14 cellular contexts compared by ENCODE assay signal in the genomic region with DNA sequence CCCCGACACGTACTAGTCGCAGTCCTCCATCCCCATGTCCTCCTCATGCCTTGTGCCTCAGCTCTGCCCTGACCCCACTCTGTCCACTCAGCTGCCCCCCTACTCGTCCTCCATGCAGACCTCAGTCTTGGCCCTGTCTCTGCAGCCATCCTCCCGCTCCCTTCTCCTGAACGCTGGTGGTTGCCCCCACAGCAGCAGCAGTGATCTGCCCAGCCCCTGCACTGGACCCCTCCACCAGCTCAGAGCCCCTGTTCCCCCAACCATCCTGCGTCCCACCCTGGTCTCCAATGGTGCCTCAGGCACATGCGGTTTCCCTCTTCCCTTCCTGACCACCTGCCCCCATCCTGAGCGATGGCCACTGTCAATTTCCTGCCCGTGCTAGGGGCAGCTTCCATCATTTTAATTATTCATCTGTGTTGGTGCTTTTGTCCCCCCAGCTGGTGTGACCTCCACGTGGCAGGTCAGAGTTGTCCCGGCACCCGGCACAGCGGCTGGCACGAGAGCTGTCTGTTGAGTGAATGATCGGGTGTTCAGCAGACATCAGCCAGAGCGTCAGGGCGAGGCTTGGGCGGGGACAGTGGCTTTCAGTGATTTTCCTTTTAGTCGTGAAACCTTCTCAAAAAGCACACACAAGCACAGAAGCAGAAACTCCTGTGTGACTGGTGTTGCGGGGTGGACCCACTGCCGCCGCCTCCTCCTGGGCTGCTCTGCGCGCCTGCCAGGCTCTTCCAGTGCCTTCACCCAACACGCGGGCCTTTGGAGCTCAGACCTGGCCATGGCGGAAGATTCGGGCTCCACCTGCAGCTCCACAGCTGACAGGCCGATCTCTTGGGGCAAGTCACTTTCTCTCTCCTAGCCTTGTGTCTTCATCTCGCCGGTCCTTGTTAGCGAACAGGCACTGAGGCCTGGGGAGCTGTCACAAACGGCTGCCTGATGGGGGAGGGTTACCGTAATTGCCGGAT. TPM values are rescaled to one million over a fixed set of nuclear protein-coding genes. Genes with fewer than 3 reads are reported as not detected.
DNase-seq lines count a peak whose midpoint lies in the region; ATAC-seq and TF ChIP-seq lines count a peak whose summit lies in the region.
"Had no signal": no experiment of that assay in that cellular context is flagged by ENCODE, and none has a peak within 500 bp of the region (broad histone marks: within the 10 kb centered on the region; RNA-seq: fewer than 3 reads in every experiment).

No MANE protein-coding gene starts in this region.

- intact Hi-C loops in left lung (cut with DNase I): no loop called here
- intact Hi-C loops in spleen (cut with DNase I; ENCODE audit: low total_unique reads): no loop called here

- ATAC-seq in left lung (no peak), gastroesophageal sphincter (no peak), HG03571 (IDR thresholded peaks at IDR 0.05; ENCODE audit: unreplicated experiment) (no peak)
- ATAC-seq: gastrocnemius medialis had no signal

- POLR2A ChIA-PET in HEK293 (lab: Yijun Ruan, JAX): no interaction called here
- POLR2A ChIA-PET in CD8-positive, alpha-beta memory T cell (lab: Charles Lee): no interaction called here

- no peak overlapping the region for H3K27ac Mint-ChIP-seq in CD8-positive, alpha-beta memory T cell

- H3K4me1 Mint-ChIP-seq in CD8-positive, alpha-beta memory T cell: peaks cover 0 to 6% (median 3%) of the 10 kb centered on the region in 3 donors

- H3K9me3 Mint-ChIP-seq in CD8-positive, alpha-beta memory T cell: no peaks in the 10 kb centered on the region

- TF ChIP-seq CTCF in HEK293 (tag by site-specific recombination; IDR thresholded peaks at IDR 0.05) (no peak), left lung (IDR thresholded peaks at IDR 0.05) (no peak), spleen (IDR thresholded peaks at IDR 0.05 in 8 of 11, conservative IDR thresholded peaks at IDR 0.05 in 3 of 11) (no peak), gastroesophageal sphincter (IDR thresholded peaks at IDR 0.05) (no peak)

- no peaks in the 10 kb centered on the region for H3K36me3 Mint-ChIP-seq in CD8-positive, alpha-beta memory T cell

- peaks cover 14 to 16% of the 10 kb centered on the region in 2 donors for H3K27me3 Mint-ChIP-seq in CD8-positive, alpha-beta memory T cell

- WGBS in spleen, 5 donors: 84 to 91% (median 90%) methylated on average over 33 to 36 of the region's 36 CpGs
- 83 to 88% methylated on average over 15 to 29 of the region's 36 CpGs for WGBS in gastroesophageal sphincter (ENCODE audit: low coverage in 1 of 2), 2 donors

- no peak for DNase-seq in caudate nucleus (lab: John Stamatoyannopoulos, UW)
- no peak for DNase-seq in left lung
- no peak for DNase-seq in spleen
- DNase-seq in CD8-positive, alpha-beta memory T cell: no peak
- no peak for DNase-seq in NCI-H82 treated with DMSO at 0.1 percent for 48 hours (lab: John Stamatoyannopoulos, UW; ENCODE audit: unreplicated experiment)
- DNase-seq: activated T-cell treated with anti-CD3 and anti-CD28 coated beads for 4 hours, DMS79 treated with DMSO at 0.1 percent for 48 hours, gastrocnemius medialis, NCI-H2081 had no signal

- TF ChIP-seq POLR2A in spleen (IDR thresholded peaks at IDR 0.05): no peak
- TF ChIP-seq POLR2A in gastroesophageal sphincter (IDR thresholded peaks at IDR 0.05): no peak

- H3K9me3 ChIP-seq in HEK293 (ENCODE audit: control insufficient read depth, insufficient read depth, low read depth, low read length) (no peaks in the 10 kb centered on the region), left lung (no peaks in the 10 kb centered on the region), spleen (no peaks in the 10 kb centered on the region), gastroesophageal sphincter (no peaks in the 10 kb centered on the region)
- H3K9me3 ChIP-seq in CD8-positive, alpha-beta memory T cell (ENCODE audit: low read length): no peaks in the 10 kb centered on the region
- H3K9me3 ChIP-seq: gastrocnemius medialis had no signal

- no peak for TF ChIP-seq EP300 in gastroesophageal sphincter (IDR thresholded peaks at IDR 0.05)

- H3K4me3 ChIP-seq in HEK293 (ENCODE audit: low read depth, low read length) (no peak overlapping the region), left lung (no peak overlapping the region), spleen (no peak overlapping the region), gastroesophageal sphincter (no peak overlapping the region)
- H3K4me3 ChIP-seq in CD8-positive, alpha-beta memory T cell (ENCODE audit: low read length): no peak overlapping the region
- H3K4me3 ChIP-seq: gastrocnemius medialis had no signal

- peaks cover 9% of the 10 kb centered on the region; the same call in 1 of the 2 replicates for H3K4me1 ChIP-seq in HEK293 (ENCODE audit: control insufficient read depth, insufficient read depth, low read length)
- peaks cover 0 to 54% of the 10 kb centered on the region in 2 donors for H3K4me1 ChIP-seq in left lung
- peaks cover 17 to 62% (median 47%) of the 10 kb centered on the region in 6 donors for H3K4me1 ChIP-seq in spleen
- no peaks in the 10 kb centered on the region for H3K4me1 ChIP-seq in CD8-positive, alpha-beta memory T cell (ENCODE audit: insufficient read depth, low read length)
- H3K4me1 ChIP-seq in gastroesophageal sphincter: peaks cover 0 to 47% (median 18%) of the 10 kb centered on the region in 3 donors

- no peaks in the 10 kb centered on the region for H3K27me3 ChIP-seq in left lung
- H3K27me3 ChIP-seq in spleen (replicated peaks in 1 of 7): no peaks in the 10 kb centered on the region
- no peaks in the 10 kb centered on the region for H3K27me3 ChIP-seq in CD8-positive, alpha-beta memory T cell (ENCODE audit: insufficient read depth, low read length, poor library complexity, severe bottlenecking)
- H3K27me3 ChIP-seq in gastroesophageal sphincter: no peaks in the 10 kb centered on the region
- H3K27me3 ChIP-seq: gastrocnemius medialis had no signal

- H3K4me3 Mint-ChIP-seq in CD8-positive, alpha-beta memory T cell: no peak overlapping the region

- H3K27ac ChIP-seq in HEK293 (ENCODE audit: extremely low read depth, low read depth, low read length) (no peak overlapping the region), caudate nucleus (ENCODE audit: low read depth, low read length) (peak overlapping the region; percentile 90), left lung (peak overlapping the region; percentile 84 to 86), spleen (peak overlapping the region in 5 of 8 donors; percentile 7 to 88 (median 81)), gastroesophageal sphincter (peak overlapping the region in 2 of 4 donors; percentile 77 to 80)
- H3K27ac ChIP-seq in CD8-positive, alpha-beta memory T cell (ENCODE audit: low read depth, low read length): no peak overlapping the region

- H3K36me3 ChIP-seq in HEK293 (ENCODE audit: control insufficient read depth in 2 of 2, insufficient read depth in 1 of 2, low read length in 2 of 2) (no peaks in the 10 kb centered on the region), left lung (no peaks in the 10 kb centered on the region), spleen (no peaks in the 10 kb centered on the region), gastroesophageal sphincter (peaks cover 0 to 3% of the 10 kb centered on the region in 2 donors)
- H3K36me3 ChIP-seq in CD8-positive, alpha-beta memory T cell (ENCODE audit: insufficient read depth, low read length): no peaks in the 10 kb centered on the region
- H3K36me3 ChIP-seq: gastrocnemius medialis had no signal

- CTCF ChIA-PET in HEK293 (lab: Yijun Ruan, JAX): no interaction called here
- CTCF ChIA-PET in CD8-positive, alpha-beta memory T cell (lab: Charles Lee): interaction anchor here (1.0 kb wide), 1 partner anchor 89 kb away, joined by 4 read pairs; no protein-coding TSS in a partner anchor

TF ChIP-seq in HEK293, 187 proteins besides CTCF, POLR2A, EP300 and RAD21 (continues in another document):
- TF ChIP-seq WT1 (tag by site-specific recombination; IDR thresholded peaks at IDR 0.05) (no peak), ZNF701 (tag by site-specific recombination; IDR thresholded peaks at IDR 0.05) (no peak), MZF1 (tag by site-specific recombination; IDR thresholded peaks at IDR 0.05; ENCODE audit: borderline replicate concordance) (no peak), GLIS2 (tag by site-specific recombination; IDR thresholded peaks at IDR 0.05) (peak; percentile 26; the same call in 1 of the 2 replicates), PRDM1 (tag by site-specific recombination; IDR thresholded peaks at IDR 0.05) (no peak), ZNF624 (tag by site-specific recombination; IDR thresholded peaks at IDR 0.05) (no peak), ZNF404 (tag by site-specific recombination; IDR thresholded peaks at IDR 0.05) (no peak)
- TF ChIP-seq, protein P1, sequence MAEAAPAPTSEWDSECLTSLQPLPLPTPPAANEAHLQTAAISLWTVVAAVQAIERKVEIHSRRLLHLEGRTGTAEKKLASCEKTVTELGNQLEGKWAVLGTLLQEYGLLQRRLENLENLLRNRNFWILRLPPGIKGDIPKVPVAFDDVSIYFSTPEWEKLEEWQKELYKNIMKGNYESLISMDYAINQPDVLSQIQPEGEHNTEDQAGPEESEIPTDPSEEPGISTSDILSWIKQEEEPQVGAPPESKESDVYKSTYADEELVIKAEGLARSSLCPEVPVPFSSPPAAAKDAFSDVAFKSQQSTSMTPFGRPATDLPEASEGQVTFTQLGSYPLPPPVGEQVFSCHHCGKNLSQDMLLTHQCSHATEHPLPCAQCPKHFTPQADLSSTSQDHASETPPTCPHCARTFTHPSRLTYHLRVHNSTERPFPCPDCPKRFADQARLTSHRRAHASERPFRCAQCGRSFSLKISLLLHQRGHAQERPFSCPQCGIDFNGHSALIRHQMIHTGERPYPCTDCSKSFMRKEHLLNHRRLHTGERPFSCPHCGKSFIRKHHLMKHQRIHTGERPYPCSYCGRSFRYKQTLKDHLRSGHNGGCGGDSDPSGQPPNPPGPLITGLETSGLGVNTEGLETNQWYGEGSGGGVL (tag by site-specific recombination; IDR thresholded peaks at IDR 0.05): no peak

RNA-seq across cellular contexts. Expression of a gene that starts 51.6 kb away (rescaled TPM):
- total RNA-seq in left lung: under 1 TPM in 1 of 2 donors, not detected in 1; 0.32 TPM
- total RNA-seq in spleen: under 1 TPM in 2 of 7 donors, not detected in 5; 0.32 to 0.47 TPM
- under 1 TPM; 0.11 to 0.35 (median 0.22) TPM for polyA plus RNA-seq in spleen
- total RNA-seq in CD8-positive, alpha-beta memory T cell: not detected
- not detected for polyA plus RNA-seq in CD8-positive, alpha-beta memory T cell
- 1 to 10 TPM in 1 of 4 donors, under 1 TPM in 2, not detected in 1; 0.13 to 1.8 (median 0.62) TPM for total RNA-seq in gastroesophageal sphincter
- total RNA-seq: omental fat pad, SK-MEL-5 had no signal

Comparison
In these comparisons a context has a peak if more than half of its experiments do, and no peak if none do; other contexts are left out.
1. H3K27ac ChIP-seq: peak in caudate nucleus (single experiment), left lung (2 of 2) and spleen (5 of 8); none in HEK293 (single experiment) and CD8-positive, alpha-beta memory T cell (single experiment).